ENCODE assay signal across 13 cellular contexts in genomic region chr15:75570119-75570518, GRCh38.
"Had no signal": no experiment of that assay in that cellular context is flagged by ENCODE, and none has a peak within 500 bp of the region (broad histone marks: within the 10 kb centered on the region; RNA-seq: fewer than 3 reads in every experiment).

No MANE protein-coding gene starts in this region.

- H3K36me3 ChIP-seq: suprapubic skin had no signal

- H3K4me3 ChIP-seq: suprapubic skin had no signal

- H3K27me3 ChIP-seq: suprapubic skin had no signal

- H3K27ac Mint-ChIP-seq: activated CD4-positive, alpha-beta memory T cell treated with anti-CD3 and anti-CD28 coated beads, Interleukin-2, amount 10 ng/mL, durations not matched to agents 7 days and 5 days; activated CD4-positive, alpha-beta T cell treated with anti-CD3 and anti-CD28 coated beads for 36 hours; activated naive CD8-positive, alpha-beta T cell treated with anti-CD3 and anti-CD28 coated beads for 36 hours; brain; naive thymus-derived CD8-positive, alpha-beta T cell; T-helper 17 cell; type B pancreatic cell had no signal

- H3K9me3 Mint-ChIP-seq: activated CD4-positive, alpha-beta memory T cell treated with anti-CD3 and anti-CD28 coated beads, Interleukin-2, amount 10 ng/mL, durations not matched to agents 7 days and 5 days; activated naive CD8-positive, alpha-beta T cell treated with anti-CD3 and anti-CD28 coated beads for 36 hours; brain; naive thymus-derived CD8-positive, alpha-beta T cell; type B pancreatic cell had no signal

- H3K4me3 Mint-ChIP-seq: activated CD4-positive, alpha-beta memory T cell treated with anti-CD3 and anti-CD28 coated beads, Interleukin-2, amount 10 ng/mL, durations not matched to agents 7 days and 5 days; activated CD4-positive, alpha-beta T cell treated with anti-CD3 and anti-CD28 coated beads for 36 hours; activated naive CD8-positive, alpha-beta T cell treated with anti-CD3 and anti-CD28 coated beads for 36 hours; brain; naive thymus-derived CD8-positive, alpha-beta T cell; T-helper 17 cell; type B pancreatic cell had no signal

- H3K27ac ChIP-seq: suprapubic skin had no signal

- DNase-seq: activated CD4-positive, alpha-beta memory T cell treated with anti-CD3 and anti-CD28 coated beads, Interleukin-2, amount 10 ng/mL, durations not matched to agents 7 days and 5 days; activated CD4-positive, alpha-beta T cell treated with anti-CD3 and anti-CD28 coated beads for 36 hours; activated naive CD8-positive, alpha-beta T cell treated with anti-CD3 and anti-CD28 coated beads for 36 hours; amygdala; effector memory CD4-positive, alpha-beta T cell; naive thymus-derived CD8-positive, alpha-beta T cell; small intestine; stimulated activated CD4-positive, alpha-beta T cell treated with anti-CD3 and anti-CD28 coated beads, Interleukin-4, amount 100 ng/mL, for 24 hours; stimulated activated naive CD8-positive, alpha-beta T cell treated with anti-CD3 and anti-CD28 coated beads, Interleukin-15, Interleukin-2, amounts not matched to agents 100 U/mL and 50 U/mL, for 24 hours; T-helper 17 cell had no signal

- H3K9me3 ChIP-seq: suprapubic skin had no signal

- H3K27me3 Mint-ChIP-seq: activated CD4-positive, alpha-beta memory T cell treated with anti-CD3 and anti-CD28 coated beads, Interleukin-2, amount 10 ng/mL, durations not matched to agents 7 days and 5 days; activated CD4-positive, alpha-beta T cell treated with anti-CD3 and anti-CD28 coated beads for 36 hours; activated naive CD8-positive, alpha-beta T cell treated with anti-CD3 and anti-CD28 coated beads for 36 hours; brain; naive thymus-derived CD8-positive, alpha-beta T cell; T-helper 17 cell; type B pancreatic cell had no signal
